In genomic region chr20:39784693-39785092, GRCh38 we compare ENCODE assay signal across 29 cellular contexts.
"Had no signal": no experiment of that assay in that cellular context is flagged by ENCODE, and none has a peak within 500 bp of the region (broad histone marks: within the 10 kb centered on the region; RNA-seq: fewer than 3 reads in every experiment).

No MANE protein-coding gene starts in this region.

- H3K36me3 ChIP-seq: heart right ventricle, lower lobe of right lung, neural progenitor cell, neutrophil, sigmoid colon, spleen, tibial artery, upper lobe of right lung had no signal

- H3K4me1 ChIP-seq: heart right ventricle, lower lobe of right lung, neural progenitor cell, sigmoid colon, spleen, tibial artery, upper lobe of right lung had no signal

- DNase-seq: heart right ventricle; islet precursor cell; left ventricle myocardium superior; lower lobe of right lung; mammary epithelial cell; mesenchymal stem cell; naive thymus-derived CD8-positive, alpha-beta T cell; nephron progenitor cell; occipital lobe; retina; right cardiac atrium; sigmoid colon; small intestine; spleen; stimulated activated CD4-positive, alpha-beta T cell treated with anti-CD3 and anti-CD28 coated beads, Interleukin-2, amount 100 ng/mL, for 48 hours; stimulated activated CD4-positive, alpha-beta T cell treated with anti-CD3 and anti-CD28 coated beads, Interleukin-4, amount 100 ng/mL, for 4 hours; stimulated activated CD8-positive, alpha-beta memory T cell treated with anti-CD3 and anti-CD28 coated beads, Interleukin-4, amount 100 ng/mL, for 48 hours; stimulated activated naive CD4-positive, alpha-beta T cell treated with Interleukin-2 at 50 U/mL for 16 hours; stimulated activated naive CD8-positive, alpha-beta T cell treated with anti-CD3 and anti-CD28 coated beads, Interleukin-15, amount 100 ng/mL, for 72 hours; substantia nigra; tibial artery; trophoblast cell; upper lobe of right lung had no signal

- H3K36me3 Mint-ChIP-seq: naive thymus-derived CD8-positive, alpha-beta T cell; neural progenitor cell; stimulated activated memory B cell treated with anti-CD40 and anti-IgM and Interleukin-4, amounts not matched to agents 10 μg/mL and 1 μg/mL and 100 μg/mL, for 72 hours had no signal

- H3K27ac Mint-ChIP-seq: naive thymus-derived CD8-positive, alpha-beta T cell; neural progenitor cell; progenitor cell of endocrine pancreas; stimulated activated memory B cell treated with anti-CD40 and anti-IgM and Interleukin-4, amounts not matched to agents 10 μg/mL and 1 μg/mL and 100 μg/mL, for 72 hours; stimulated activated naive CD8-positive, alpha-beta T cell treated with anti-CD3 and anti-CD28 coated beads, Interleukin-15, amount 100 ng/mL, for 72 hours had no signal

- H3K27me3 Mint-ChIP-seq: progenitor cell of endocrine pancreas; stimulated activated memory B cell treated with anti-CD40 and anti-IgM and Interleukin-4, amounts not matched to agents 10 μg/mL and 1 μg/mL and 100 μg/mL, for 72 hours; stimulated activated naive CD8-positive, alpha-beta T cell treated with anti-CD3 and anti-CD28 coated beads, Interleukin-15, amount 100 ng/mL, for 72 hours had no signal

- ATAC-seq: heart right ventricle; left ventricle myocardium superior; lower lobe of right lung; naive thymus-derived CD8-positive, alpha-beta T cell; right cardiac atrium; stimulated activated memory B cell treated with anti-CD40 and anti-IgM and Interleukin-4, amounts not matched to agents 10 μg/mL and 1 μg/mL and 100 μg/mL, for 72 hours; stimulated activated naive CD8-positive, alpha-beta T cell treated with anti-CD3 and anti-CD28 coated beads, Interleukin-15, amount 100 ng/mL, for 72 hours; upper lobe of right lung had no signal

- H3K27me3 ChIP-seq: hepatocyte, neural progenitor cell, neutrophil, sigmoid colon, spleen, tibial artery, upper lobe of right lung had no signal

- H3K4me3 Mint-ChIP-seq: naive thymus-derived CD8-positive, alpha-beta T cell; nephron progenitor cell; neural progenitor cell; stimulated activated memory B cell treated with anti-CD40 and anti-IgM and Interleukin-4, amounts not matched to agents 10 μg/mL and 1 μg/mL and 100 μg/mL, for 72 hours; stimulated activated naive CD8-positive, alpha-beta T cell treated with anti-CD3 and anti-CD28 coated beads, Interleukin-15, amount 100 ng/mL, for 72 hours had no signal

- FAIRE-seq: small intestine, urothelium cell line had no signal

- H3K4me2 ChIP-seq: hepatocyte, neural progenitor cell had no signal

- H3K9ac ChIP-seq: neural progenitor cell had no signal

- H3K79me2 ChIP-seq: hepatocyte had no signal

- H3K27ac ChIP-seq: heart right ventricle, hepatocyte, lower lobe of right lung, neural progenitor cell, neutrophil, sigmoid colon, spleen, tibial artery, upper lobe of right lung had no signal

- H3K4me1 Mint-ChIP-seq: naive thymus-derived CD8-positive, alpha-beta T cell; neural progenitor cell; stimulated activated naive CD8-positive, alpha-beta T cell treated with anti-CD3 and anti-CD28 coated beads, Interleukin-15, amount 100 ng/mL, for 72 hours had no signal

- H3K9me3 ChIP-seq: lower lobe of right lung, neutrophil, tibial artery, upper lobe of right lung had no signal

- H2AFZ ChIP-seq: hepatocyte, neural progenitor cell had no signal

- H3K4me3 ChIP-seq: heart right ventricle, hepatocyte, lower lobe of right lung, neural progenitor cell, sigmoid colon, spleen, tibial artery, upper lobe of right lung had no signal
